Comparison of ENCODE assay signal across 8 cellular contexts in genomic region chr5:88690619-88691560, GRCh38.
DNase-seq lines count a peak whose midpoint lies in the region; ATAC-seq and TF ChIP-seq lines count a peak whose summit lies in the region.

No MANE protein-coding gene starts in this region.

- TF ChIP-seq CTCF in AG04450 (IDR thresholded peaks at IDR 0.05; ENCODE audit: low read depth, low read length): peak; percentile 99
- no peak for TF ChIP-seq CTCF in lower leg skin (IDR thresholded peaks at IDR 0.05)

- whole genome bisulfite sequencing in lower leg skin, 2 donors: 3 to 5% methylated on average over 48 of the region's 48 CpGs

- peaks cover 7% of the 10 kb centered on the region for H3K4me1 Mint-ChIP-seq in activated CD4-positive, alpha-beta T cell treated with anti-CD3 and anti-CD28 coated beads, Interleukin-2, amount 10 ng/mL, durations not matched to agents 24 days and 14 days

- peaks cover 4% of the 10 kb centered on the region for H3K36me3 Mint-ChIP-seq in activated CD4-positive, alpha-beta T cell treated with anti-CD3 and anti-CD28 coated beads, Interleukin-2, amount 10 ng/mL, durations not matched to agents 24 days and 14 days (ENCODE audit: low read depth)

- no peaks in the 10 kb centered on the region; the same call in 1 of the 2 replicates for H3K9me3 ChIP-seq in AG04450 (ENCODE audit: control insufficient read depth, insufficient read depth, low read length)

- peak overlapping the region; percentile 43 for H3K4me3 Mint-ChIP-seq in activated CD4-positive, alpha-beta T cell treated with anti-CD3 and anti-CD28 coated beads, Interleukin-2, amount 10 ng/mL, durations not matched to agents 24 days and 14 days

- no peaks in the 10 kb centered on the region for H3K9me3 Mint-ChIP-seq in activated CD4-positive, alpha-beta T cell treated with anti-CD3 and anti-CD28 coated beads, Interleukin-2, amount 10 ng/mL, durations not matched to agents 24 days and 14 days

- intact Hi-C loops in activated CD4-positive, alpha-beta T cell treated with anti-CD3 and anti-CD28 coated beads, Interleukin-2, amount 10 ng/mL, durations not matched to agents 24 days and 14 days (cut with micrococcal nuclease): loop anchor here (1.0 to 5.0 kb wide), 5 partner anchors 11 to 910 kb away; partner anchors contain the start of gene MEF2C
- intact Hi-C loops in lower leg skin (cut with DNase I; ENCODE audit: low total_unique reads): no loop called here

- TF ChIP-seq POLR2A in lower leg skin (IDR thresholded peaks at IDR 0.05): no peak

- H3K27ac ChIP-seq in AG04450 (ENCODE audit: low read depth, low read length): no peak overlapping the region

- H3K27me3 Mint-ChIP-seq in activated CD4-positive, alpha-beta T cell treated with anti-CD3 and anti-CD28 coated beads, Interleukin-2, amount 10 ng/mL, durations not matched to agents 24 days and 14 days: peaks cover 91% of the 10 kb centered on the region

- CTCF ChIA-PET in AG04450 (lab: Charles Lee): interaction anchor here (0.6 to 4.4 kb wide), 61 partner anchors 9 to 1783 kb away, joined by 3 to 141 read pairs (median 4); partner anchors contain the start of genes CCNH and MBLAC2

- H3K4me3 ChIP-seq in AG04450 (ENCODE audit: low read depth, low read length) (peak overlapping the region; percentile 22; the same call in 1 of the 2 replicates), lower leg skin (ENCODE audit: low read depth, poor library complexity, severe bottlenecking) (no peak overlapping the region)

- H3K27ac Mint-ChIP-seq in activated CD4-positive, alpha-beta T cell treated with anti-CD3 and anti-CD28 coated beads, Interleukin-2, amount 10 ng/mL, durations not matched to agents 24 days and 14 days: peak overlapping the region; percentile 88

- POLR2A ChIA-PET in AG04450 (lab: Yijun Ruan, JAX): no interaction called here

- peak; percentile 18 for DNase-seq in AG04450 (ENCODE audit: low read depth, low spot score)
- peak; percentile 70 for DNase-seq in NCI-H2227 (lab: John Stamatoyannopoulos, UW; ENCODE audit: unreplicated experiment)
- DNase-seq in activated CD4-positive, alpha-beta T cell treated with anti-CD3 and anti-CD28 coated beads, Interleukin-2, amount 10 ng/mL, durations not matched to agents 24 days and 14 days: peak; percentile 89
- peak; percentile 57 for DNase-seq in dedifferentiated amniotic fluid mesenchymal stem cell (ENCODE audit: extremely low spot score)
- peak; percentile 48 to 93 for DNase-seq in lower leg skin (ENCODE audit: low spot score in 2 of 2)
- peak; percentile 19 to 51 (median 27) for DNase-seq in stimulated activated CD4-positive, alpha-beta T cell treated with anti-CD3 and anti-CD28 coated beads, TNF-alpha, amount 100 ng/mL, for 24 hours (ENCODE audit: low read depth in 3 of 3)

- peaks cover 100% of the 10 kb centered on the region for H3K27me3 ChIP-seq in AG04450 (ENCODE audit: control insufficient read depth, insufficient read depth, low read length)

- ATAC-seq in GM18517 (IDR thresholded peaks at IDR 0.05; ENCODE audit: unreplicated experiment): peak; percentile 87
- peak; percentile 83 for ATAC-seq in HG03025 (IDR thresholded peaks at IDR 0.05; ENCODE audit: low FRiP score, unreplicated experiment)

Comparison
In these comparisons a context has a peak if more than half of its experiments do, and no peak if none do; other contexts are left out.
1. DNase-seq: peak in every context shown above with its lines; median percentile 89 in activated CD4-positive, alpha-beta T cell treated with anti-CD3 and anti-CD28 coated beads, Interleukin-2, amount 10 ng/mL, durations not matched to agents 24 days and 14 days; 70 in lower leg skin; 70 in NCI-H2227; 57 in dedifferentiated amniotic fluid mesenchymal stem cell; 27 in stimulated activated CD4-positive, alpha-beta T cell treated with anti-CD3 and anti-CD28 coated beads, TNF-alpha, amount 100 ng/mL, for 24 hours; 18 in AG04450.